22 cellular contexts compared by ENCODE assay signal in genomic region chr11:70611890-70612289, GRCh38.
"Had no signal": no experiment of that assay in that cellular context is flagged by ENCODE, and none has a peak within 500 bp of the region (broad histone marks: within the 10 kb centered on the region; RNA-seq: fewer than 3 reads in every experiment).

No MANE protein-coding gene starts in this region.

- FAIRE-seq: colon had no signal

- H3K27me3 ChIP-seq: gastrocnemius medialis, right lobe of liver, transverse colon had no signal

- H3K4me3 ChIP-seq: esophagus muscularis mucosa, gastrocnemius medialis, mucosa of descending colon, psoas muscle, right lobe of liver, stomach, thoracic aorta, transverse colon had no signal

- H3K9me3 ChIP-seq: psoas muscle, right lobe of liver had no signal

- H3K36me3 Mint-ChIP-seq: naive thymus-derived CD8-positive, alpha-beta T cell had no signal

- H3K27ac Mint-ChIP-seq: dendritic cell treated with granulocyte-macrophage colony-stimulating factor and Interleukin-4, amounts not matched to agents 40 ng/mL and 50 ng/mL, for 4 days; effector memory CD8-positive, alpha-beta T cell; naive thymus-derived CD8-positive, alpha-beta T cell had no signal

- H3K36me3 ChIP-seq: esophagus muscularis mucosa, gastrocnemius medialis, right lobe of liver, stomach, thoracic aorta, transverse colon had no signal

- H3K4me3 Mint-ChIP-seq: dendritic cell treated with granulocyte-macrophage colony-stimulating factor and Interleukin-4, amounts not matched to agents 40 ng/mL and 50 ng/mL, for 4 days; effector memory CD8-positive, alpha-beta T cell; naive thymus-derived CD8-positive, alpha-beta T cell; neural crest cell had no signal

- ATAC-seq: effector memory CD8-positive, alpha-beta T cell; gastrocnemius medialis; naive thymus-derived CD8-positive, alpha-beta T cell; psoas muscle had no signal

- H3K9me3 Mint-ChIP-seq: effector memory CD8-positive, alpha-beta T cell; neural crest cell had no signal

- H2AFZ ChIP-seq: parathyroid adenoma had no signal

- H3K9ac ChIP-seq: parathyroid adenoma had no signal

- DNase-seq: effector memory CD8-positive, alpha-beta T cell; gastrocnemius medialis; glutamatergic neuron; kidney glomerular epithelial cell; mammary epithelial cell; occipital lobe; psoas muscle; retina; stimulated activated naive CD4-positive, alpha-beta T cell; stomach; substantia nigra; transverse colon had no signal

- H3K4me1 ChIP-seq: transverse colon had no signal

- H3K27ac ChIP-seq: epithelial cell of prostate, esophagus muscularis mucosa, gastrocnemius medialis, parathyroid adenoma, psoas muscle, right lobe of liver, stomach, thoracic aorta, transverse colon had no signal

- H3K79me2 ChIP-seq: parathyroid adenoma had no signal
